ENCODE assay signal across 28 cellular contexts in genomic region chr2:187593697-187594096, GRCh38. TPM values are rescaled to one million over a fixed set of nuclear protein-coding genes. Genes with fewer than 3 reads are reported as not detected.
DNase-seq lines count a peak whose midpoint lies in the region; ATAC-seq, FAIRE-seq and TF ChIP-seq lines count a peak whose summit lies in the region.
"Had no signal": no experiment of that assay in that cellular context is flagged by ENCODE, and none has a peak within 500 bp of the region (broad histone marks: within the 10 kb centered on the region; RNA-seq: fewer than 3 reads in every experiment).

No MANE protein-coding gene starts in this region.

- ATAC-seq in foreskin keratinocyte (peak; percentile 42), HG02610 (IDR thresholded peaks at IDR 0.05; ENCODE audit: unreplicated experiment) (no peak), GM18870 (IDR thresholded peaks at IDR 0.05; ENCODE audit: unreplicated experiment) (no peak)
- ATAC-seq: activated CD4-positive, alpha-beta T cell treated with anti-CD3 and anti-CD28 coated beads for 36 hours; activated CD8-positive, alpha-beta T cell treated with anti-CD3 and anti-CD28 coated beads, Interleukin-2, amount 10 ng/mL, durations not matched to agents 7 days and 5 days; gastrocnemius medialis; psoas muscle had no signal

- no peak overlapping the region for H3K27ac ChIP-seq in mammary epithelial cell (ENCODE audit: insufficient read depth, low read depth, low read length)
- H3K27ac ChIP-seq in breast epithelium, result no peak overlapping the region
- H3K27ac ChIP-seq in foreskin keratinocyte, result no peak overlapping the region
- H3K27ac ChIP-seq: 22Rv1, colonic mucosa, esophagus muscularis mucosa, gastrocnemius medialis, left ventricle myocardium inferior, psoas muscle, thyroid gland had no signal

- no peak for TF ChIP-seq POLR2A in breast epithelium (IDR thresholded peaks at IDR 0.05)

- in situ Hi-C loops in mammary epithelial cell (cut with MboI; ENCODE audit: low sequenced_read_pairs in 2 of 2), result loop anchor here in 1 of 2 donors (25.0 kb wide), 2 partner anchors 244 to 919 kb away; no protein-coding TSS in a partner anchor

- CTCF ChIA-PET in mammary epithelial cell (lab: Charles Lee; ENCODE audit: low non-redundant PET), result interaction anchor here (0.6 kb wide), 1 partner anchor 1740 kb away, joined by 3 read pairs; no protein-coding TSS in a partner anchor

- dilution Hi-C loops in mammary epithelial cell (cut with HindIII; ENCODE audit: low sequenced_read_pairs), result no loop called here

- H3K4me3 ChIP-seq in mammary epithelial cell (replicated peaks in 1 of 3; ENCODE audit: insufficient read depth in 1 of 3, low read depth in 2 of 3, low read length in 3 of 3) (no peak overlapping the region), breast epithelium (no peak overlapping the region)
- H3K4me3 ChIP-seq: colonic mucosa, esophagus muscularis mucosa, gastrocnemius medialis, HAP-1, left ventricle myocardium inferior, psoas muscle, thyroid gland had no signal

- H3K4me1 ChIP-seq in mammary epithelial cell (ENCODE audit: insufficient read depth, low read length) (no peaks in the 10 kb centered on the region), breast epithelium (no peaks in the 10 kb centered on the region), foreskin keratinocyte (no peaks in the 10 kb centered on the region)
- H3K4me1 ChIP-seq: colonic mucosa, esophagus muscularis mucosa, gastrocnemius medialis, HAP-1, left ventricle myocardium inferior, psoas muscle, thyroid gland had no signal

- H3K79me2 ChIP-seq in mammary epithelial cell (ENCODE audit: insufficient read depth, low read length), result no peaks in the 10 kb centered on the region

- H2AFZ ChIP-seq in mammary epithelial cell (ENCODE audit: low read depth, low read length), result no peak overlapping the region

- TF ChIP-seq CTCF in mammary epithelial cell (conservative IDR thresholded peaks at IDR 0.05 in 1 of 2, IDR thresholded peaks at IDR 0.05 in 1 of 2; ENCODE audit: extremely low read depth in 1 of 2, insufficient read depth in 1 of 2, low read depth in 1 of 2, low read length in 2 of 2) (no peak), breast epithelium (IDR thresholded peaks at IDR 0.05) (no peak), foreskin keratinocyte (conservative IDR thresholded peaks at IDR 0.05) (no peak)

- H3K9me3 ChIP-seq in mammary epithelial cell (replicated peaks; ENCODE audit: insufficient read depth, low read length) (no peaks in the 10 kb centered on the region), breast epithelium (no peaks in the 10 kb centered on the region)
- H3K9me3 ChIP-seq: colonic mucosa, esophagus muscularis mucosa, gastrocnemius medialis, HAP-1, left ventricle myocardium inferior, psoas muscle, thyroid gland had no signal

- no peak for FAIRE-seq in urothelium cell line (lab: Jason Lieb, UNC)

- no peak overlapping the region for H3K4me2 ChIP-seq in mammary epithelial cell (ENCODE audit: insufficient read depth, low read depth, low read length)

- no peak overlapping the region for H3K9ac ChIP-seq in mammary epithelial cell (ENCODE audit: insufficient read depth, low read length)

- DNase-seq in mammary epithelial cell, result peak; percentile 4
- no peak for DNase-seq in breast epithelium (ENCODE audit: low spot score in 2 of 2)
- DNase-seq in amniotic epithelial cell (ENCODE audit: low read depth), result peak; percentile 74
- DNase-seq in foreskin keratinocyte, result peak in 1 of 2 donors; percentile 52
- peak; percentile 4 for DNase-seq in urothelium cell line (ENCODE audit: low spot score)
- DNase-seq in NCI-H128 (lab: John Stamatoyannopoulos, UW; ENCODE audit: unreplicated experiment), result no peak
- DNase-seq: activated CD4-positive, alpha-beta T cell treated with anti-CD3 and anti-CD28 coated beads for 36 hours; activated CD8-positive, alpha-beta T cell treated with anti-CD3 and anti-CD28 coated beads, Interleukin-2, amount 10 ng/mL, durations not matched to agents 7 days and 5 days; activated effector memory CD4-positive, alpha-beta T cell treated with anti-CD3 and anti-CD28 coated beads, Interleukin-2, amount 50 U/mL, for 16 hours; CD4-positive, alpha-beta memory T cell; colonic mucosa; DMS 273 treated with DMSO at 0.1 percent for 48 hours; gastrocnemius medialis; hippocampal formation; left ventricle myocardium inferior; naive B cell; NCI-H146; NCI-H2107; NCI-H446 treated with DMSO at 0.1 percent for 48 hours; OCI-M1; psoas muscle; T-helper 2 cell; thyroid gland had no signal

- H3K27me3 ChIP-seq in mammary epithelial cell (ENCODE audit: insufficient read depth, low read length) (no peaks in the 10 kb centered on the region), breast epithelium (no peaks in the 10 kb centered on the region), foreskin keratinocyte (no peaks in the 10 kb centered on the region)
- H3K27me3 ChIP-seq: colonic mucosa, esophagus muscularis mucosa, gastrocnemius medialis, thyroid gland had no signal

- 0% methylated on average over 1 of the region's 1 CpG for WGBS in mammary epithelial cell (ENCODE audit: low coverage, missing lambda C conversion rate)

- intact Hi-C loops in mammary epithelial cell (cut with micrococcal nuclease), result no loop called here
- intact Hi-C loops in breast epithelium (cut with DNase I; ENCODE audit: low total_unique reads), result no loop called here

- H4K20me1 ChIP-seq in mammary epithelial cell (ENCODE audit: insufficient read depth, low read length), result no peaks in the 10 kb centered on the region

- BruUV-seq in mammary epithelial cell (replicated peaks; lab: Mats Ljungman, UMichigan), result no TSS peak

- H3K36me3 ChIP-seq in mammary epithelial cell (ENCODE audit: insufficient read depth, low read length) (no peaks in the 10 kb centered on the region), breast epithelium (no peaks in the 10 kb centered on the region)
- H3K36me3 ChIP-seq: colonic mucosa, esophagus muscularis mucosa, gastrocnemius medialis, HAP-1, left ventricle myocardium inferior, thyroid gland had no signal

RNA-seq across cellular contexts. Expression of gene TFPI, which starts 39.5 kb away (rescaled TPM):
- total RNA-seq in mammary epithelial cell (under 1 TPM in 1 of 2 donors, not detected in 1; 0.33 TPM), breast epithelium (100 to 1,000 TPM in 1 of 3 donors, 10 to 100 TPM in 2; 52.4 to 105 (median 90.1) TPM), foreskin keratinocyte (0.42 and 0.54 TPM in 2 replicates)
- polyA plus RNA-seq in mammary epithelial cell (0.50 TPM), foreskin keratinocyte (0.14 and 0.16 TPM in 2 replicates)
- polyA minus RNA-seq in mammary epithelial cell, result not detected
- total RNA-seq: activated CD8-positive, alpha-beta T cell treated with anti-CD3 and anti-CD28 coated beads, Interleukin-2, amount 10 ng/mL, durations not matched to agents 7 days and 5 days; CD4-positive, alpha-beta memory T cell had no signal
- polyA plus RNA-seq: CD4-positive, alpha-beta memory T cell had no signal

Comparison
In these comparisons a context has a peak if more than half of its experiments do, and no peak if none do; other contexts are left out.
1. DNase-seq: peak in mammary epithelial cell (single experiment), amniotic epithelial cell (single experiment) and urothelium cell line (single experiment); none in breast epithelium (0 of 2) and NCI-H128 (single experiment).
2. RNA of gene TFPI, which starts 39.5 kb away (total RNA-seq): 52.4 to 105 TPM in breast epithelium; 0.42 to 0.54 TPM in foreskin keratinocyte and 0.33 TPM in mammary epithelial cell; every median in the first group is over 10 times any median in the second.